8 cellular contexts compared by ENCODE assay signal in genomic region chr1:211515090-211516023, GRCh38. TPM values are rescaled to one million over a fixed set of nuclear protein-coding genes. Genes with fewer than 3 reads are reported as not detected.
DNase-seq lines count a peak whose midpoint lies in the region; ATAC-seq, FAIRE-seq and TF ChIP-seq lines count a peak whose summit lies in the region.

No MANE protein-coding gene starts in this region.

- peak in 2 of 3 donors; percentile 57 to 80 for TF ChIP-seq CTCF in omental fat pad (IDR thresholded peaks at IDR 0.05)
- peak; percentile 86 for TF ChIP-seq CTCF in thoracic aorta (IDR thresholded peaks at IDR 0.05)

- peak; percentile 50 for ATAC-seq in GM21737 (IDR thresholded peaks at IDR 0.05; ENCODE audit: unreplicated experiment)
- ATAC-seq in omental fat pad (ENCODE audit: low FRiP score), result peak; percentile 84
- peak; percentile 46 for ATAC-seq in thoracic aorta (ENCODE audit: insufficient number of reproducible peaks, low FRiP score, low read depth)

- peaks cover 21 to 30% of the 10 kb centered on the region in 2 donors for H3K4me1 ChIP-seq in thoracic aorta (ENCODE audit: control insufficient read depth in 1 of 2, low read depth in 2 of 2)

- H3K4me3 ChIP-seq in thoracic aorta, result peak overlapping the region; percentile 70

- DNase-seq in Daoy (ENCODE audit: low read depth) (peak; percentile 99), KBM-7 (peak; percentile 88), SHP77 treated with DMSO at 0.1 percent for 48 hours (lab: John Stamatoyannopoulos, UW) (peak; percentile 1), activated gamma-delta T cell (lab: John Stamatoyannopoulos, UW) (peak; percentile 58), frontal cortex (ENCODE audit: low spot score in 2 of 2) (peak; percentile 73 to 83), omental fat pad (ENCODE audit: low spot score) (peak; percentile 42), thoracic aorta (ENCODE audit: low spot score) (no peak)

- in situ Hi-C loops in KBM-7 (cut with MboI; ENCODE audit: low pct_unique_long_range_greater_than_20kb, low sequenced_read_pairs), result no loop called here

- no peaks in the 10 kb centered on the region for H3K9me3 ChIP-seq in thoracic aorta

- no peak for FAIRE-seq in frontal cortex (lab: Jason Lieb, UNC)

- no peaks in the 10 kb centered on the region for H3K27me3 ChIP-seq in thoracic aorta (replicated peaks; ENCODE audit: insufficient read depth)

- H3K27ac ChIP-seq in thoracic aorta, result peak overlapping the region in 1 of 2 donors; percentile 44

- no peaks in the 10 kb centered on the region for H3K36me3 ChIP-seq in thoracic aorta

RNA-seq across cellular contexts. Expression of gene RD3, which starts 23.4 kb away (rescaled TPM):
- not detected in 2 replicates for total RNA-seq in Daoy (2014; rRNA removed; shearing (Covaris generic))
- total RNA-seq in frontal cortex, result not detected
- total RNA-seq in omental fat pad, result under 1 TPM in 2 of 4 donors, not detected in 2; 0.28 to 0.79 TPM
- under 1 TPM in 1 of 2 donors, not detected in 1; 0.41 TPM for total RNA-seq in thoracic aorta
